Comparison of ENCODE assay signal across 25 cellular contexts in the genomic region with DNA sequence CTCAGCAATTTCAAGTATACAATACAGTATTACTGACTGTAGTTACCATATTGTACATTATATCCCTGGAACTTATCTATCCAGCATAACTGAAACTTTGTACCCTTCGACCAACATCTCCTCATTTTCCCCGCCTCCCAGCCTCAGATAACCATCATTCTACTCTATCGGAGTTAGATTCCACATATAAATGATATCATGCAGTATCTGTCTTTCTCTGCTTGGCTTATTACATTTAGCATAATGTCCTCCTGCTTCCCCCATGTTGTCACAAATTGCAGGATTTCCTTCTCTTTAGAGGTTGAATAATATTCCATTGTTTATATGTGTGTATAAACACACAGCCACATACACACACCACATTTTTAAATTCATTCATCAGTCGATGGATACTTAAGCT.
"Had no signal": no experiment of that assay in that cellular context is flagged by ENCODE, and none has a peak within 500 bp of the region (broad histone marks: within the 10 kb centered on the region; RNA-seq: fewer than 3 reads in every experiment).

No MANE protein-coding gene starts in this region.

- H3K9me3 ChIP-seq: left ventricle myocardium inferior, pancreas, prostate gland, spleen, suprapubic skin, thoracic aorta, tibial artery, upper lobe of right lung had no signal

- H3K4me1 ChIP-seq: pancreas, prostate gland, upper lobe of right lung had no signal

- H3K4me3 ChIP-seq: left ventricle myocardium inferior, lung, pancreas, prostate gland, skin epidermis, spleen, suprapubic skin, thoracic aorta, tibial artery, upper lobe of right lung had no signal

- FAIRE-seq: pancreas, urothelium cell line had no signal

- ATAC-seq: natural killer cell; pancreas; right cardiac atrium; sciatic nerve; stimulated activated effector memory CD8-positive, alpha-beta T cell treated with anti-CD3 and anti-CD28 coated beads, Interleukin-12 subunit alpha, Interleukin-12 subunit beta, amount 100 ng/mL, for 72 hours; upper lobe of right lung had no signal

- DNase-seq: hippocampal formation; islet precursor cell; left ventricle myocardium inferior; mesendoderm; naive B cell; natural killer cell; nucleus accumbens; pancreas; posterior cingulate gyrus; retina; right cardiac atrium; spleen; stimulated activated CD4-positive, alpha-beta T cell treated with anti-CD3 and anti-CD28 coated beads, Interleukin-4, amount 100 ng/mL, for 24 hours; stimulated activated naive CD4-positive, alpha-beta T cell; tibial artery; trophoblast cell; upper lobe of right lung had no signal

- H3K27me3 ChIP-seq: pancreas, spleen, suprapubic skin, tibial artery, upper lobe of right lung had no signal

- H3K27ac ChIP-seq: left ventricle myocardium inferior, pancreas, prostate gland, skin epidermis, spleen, suprapubic skin, thoracic aorta, tibial artery, upper lobe of right lung had no signal

- H3K36me3 ChIP-seq: left ventricle myocardium inferior, pancreas, prostate gland, spleen, suprapubic skin, thoracic aorta, tibial artery, upper lobe of right lung had no signal
